ENCODE assay signal across 19 cellular contexts in genomic region chr3:186596568-186597287, GRCh38. TPM values are rescaled to one million over a fixed set of nuclear protein-coding genes. Genes with fewer than 3 reads are reported as not detected.
A peak's percentile ranks its signal among the peaks of the same experiment; 100 is the strongest.
DNase-seq lines count a peak whose midpoint lies in the region; ATAC-seq and TF ChIP-seq lines count a peak whose summit lies in the region.
"Had no signal": no experiment of that assay in that cellular context is flagged by ENCODE, and none has a peak within 500 bp of the region (broad histone marks: within the 10 kb centered on the region; RNA-seq: fewer than 3 reads in every experiment).

No MANE protein-coding gene starts in this region.

- no peaks in the 10 kb centered on the region for H3K36me3 ChIP-seq in iPS-15b (ENCODE audit: control insufficient read depth, insufficient read depth, low read length)
- H3K36me3 ChIP-seq in thyroid gland = no peaks in the 10 kb centered on the region
- H3K36me3 ChIP-seq: left ventricle myocardium inferior had no signal

- no peak overlapping the region for H3K9ac ChIP-seq in iPS-15b (ENCODE audit: low read depth, low read length)

- no peak overlapping the region for H3K27ac ChIP-seq in thyroid gland
- H3K27ac ChIP-seq: body of pancreas, left ventricle myocardium inferior had no signal

- ATAC-seq in HG02623 (IDR thresholded peaks at IDR 0.05; ENCODE audit: unreplicated experiment) = no peak
- ATAC-seq: activated T-helper 17 cell treated with anti-CD3 and anti-CD28 coated beads, Interleukin-2, amount 50 U/mL, for 72 hours; body of pancreas had no signal

- TF ChIP-seq POLR2A in thyroid gland (IDR thresholded peaks at IDR 0.05) = no peak

- intact Hi-C loops in thyroid gland (cut with DNase I) = no loop called here

- H3K4me1 ChIP-seq in iPS-15b (ENCODE audit: control insufficient read depth, insufficient read depth, low read length) = peaks cover 5% of the 10 kb centered on the region
- H3K4me1 ChIP-seq in thyroid gland = peaks cover 0 to 3% of the 10 kb centered on the region in 2 donors

- no peaks in the 10 kb centered on the region for H3K27me3 ChIP-seq in iPS-15b (ENCODE audit: control insufficient read depth, insufficient read depth, low read length)
- H3K27me3 ChIP-seq in thyroid gland = no peaks in the 10 kb centered on the region
- H3K27me3 ChIP-seq: body of pancreas had no signal

- WGBS in thyroid gland, 2 donors = 28 to 41% methylated on average over 17 of the region's 17 CpGs

- no peaks in the 10 kb centered on the region for H3K9me3 ChIP-seq in iPS-15b (ENCODE audit: control insufficient read depth, insufficient read depth, low read length)
- no peaks in the 10 kb centered on the region for H3K9me3 ChIP-seq in thyroid gland
- H3K9me3 ChIP-seq: body of pancreas, left ventricle myocardium inferior had no signal

- DNase-seq in NCI-H2029 (lab: John Stamatoyannopoulos, UW) = peak; percentile 1
- DNase-seq in NCI-H2029 treated with DMSO at 0.1 percent for 48 hours (lab: John Stamatoyannopoulos, UW) = no peak
- peak; percentile 54 for DNase-seq in amniotic epithelial cell (ENCODE audit: low read depth)
- peak; percentile 70 for DNase-seq in thyroid gland
- DNase-seq in NCI-H524 (lab: John Stamatoyannopoulos, UW) = no peak
- no peak for DNase-seq in GM19238 (ENCODE audit: insufficient read length, low spot score)
- DNase-seq: 8988T; activated CD4-positive, alpha-beta T cell treated with anti-CD3 and anti-CD28 coated beads, Interleukin-2, amount 10 ng/mL, durations not matched to agents 7 days and 5 days; body of pancreas; CD4-positive, alpha-beta memory T cell; effector CD8-positive, alpha-beta T cell; glutamatergic neuron; HCEC 1CT; left ventricle myocardium inferior; NCI-H446 treated with DMSO at 0.1 percent for 48 hours had no signal

- H3K4me3 ChIP-seq in iPS-15b (ENCODE audit: low read depth, low read length) (peak overlapping the region; percentile 26), thyroid gland (replicated peaks in 1 of 3) (no peak overlapping the region)
- H3K4me3 ChIP-seq: body of pancreas, left ventricle myocardium inferior had no signal

- no peak for TF ChIP-seq CTCF in thyroid gland (IDR thresholded peaks at IDR 0.05)

RNA-seq across cellular contexts. Expression of gene AHSG, which starts 16.1 kb away (rescaled TPM):
- not detected for total RNA-seq in thyroid gland
- total RNA-seq: activated CD4-positive, alpha-beta T cell treated with anti-CD3 and anti-CD28 coated beads, Interleukin-2, amount 10 ng/mL, durations not matched to agents 7 days and 5 days; activated T-helper 17 cell treated with anti-CD3 and anti-CD28 coated beads, Interleukin-2, amount 50 U/mL, for 72 hours; body of pancreas; CD4-positive, alpha-beta memory T cell; left ventricle myocardium inferior; T-helper 1 cell treated with Interleukin-12 subunit alpha and Interleukin-12 subunit beta and Interleukin-4 antibody, amounts not matched to agents 30 ng/mL and 1 ng/mL, for 36 hours had no signal

RNA-seq across cellular contexts. Expression of gene DNAJB11, which starts 26.2 kb away (rescaled TPM):
- 100 to 1,000 TPM in 2 of 4 donors, 10 to 100 TPM in 2; 61.4 to 156 (median 108) TPM for total RNA-seq in thyroid gland

RNA-seq across cellular contexts. Expression of gene TBCCD1, which starts 29.6 kb away (rescaled TPM):
- total RNA-seq in thyroid gland = 10 to 100 TPM; 20.8 to 24.3 (median 21.6) TPM

RNA-seq across cellular contexts. Expression of gene FETUB, which starts 43.5 kb away (rescaled TPM):
- not detected for total RNA-seq in thyroid gland
- total RNA-seq: activated CD4-positive, alpha-beta T cell treated with anti-CD3 and anti-CD28 coated beads, Interleukin-2, amount 10 ng/mL, durations not matched to agents 7 days and 5 days; activated T-helper 17 cell treated with anti-CD3 and anti-CD28 coated beads, Interleukin-2, amount 50 U/mL, for 72 hours; body of pancreas; CD4-positive, alpha-beta memory T cell; left ventricle myocardium inferior; T-helper 1 cell treated with Interleukin-12 subunit alpha and Interleukin-12 subunit beta and Interleukin-4 antibody, amounts not matched to agents 30 ng/mL and 1 ng/mL, for 36 hours had no signal

RNA-seq across cellular contexts. Expression of gene CRYGS, which starts 52.5 kb away (rescaled TPM):
- total RNA-seq in thyroid gland = 1 to 10 TPM; 1.1 to 4.2 (median 2.9) TPM

Comparison
In these comparisons a context has a peak if more than half of its experiments do, and no peak if none do; other contexts are left out.
1. DNase-seq: peak in NCI-H2029 (single experiment), amniotic epithelial cell (single experiment) and thyroid gland (2 of 2); none in NCI-H2029 treated with DMSO at 0.1 percent for 48 hours (single experiment), NCI-H524 (0 of 2) and GM19238 (single experiment).